10 cellular contexts compared by ENCODE assay signal in the genomic region with DNA sequence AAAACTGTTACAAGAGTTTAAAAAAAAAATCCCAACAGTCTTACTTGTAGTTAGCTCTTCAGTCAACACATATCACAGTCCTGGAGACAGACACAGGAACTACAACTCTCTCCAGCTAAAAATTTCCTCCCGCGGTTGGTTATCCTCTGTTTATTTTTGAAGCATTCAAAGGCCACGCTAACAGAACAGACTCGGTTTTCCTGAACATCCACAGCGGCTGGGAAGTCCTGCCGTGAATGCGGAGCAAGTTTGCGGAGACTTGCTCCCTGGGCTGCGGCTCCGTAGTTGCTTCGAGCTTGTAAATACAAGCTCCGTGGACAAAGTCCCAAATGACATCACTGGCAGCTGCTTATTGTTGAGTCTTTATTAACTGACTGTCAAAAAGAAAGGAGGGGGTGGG. TPM values are rescaled to one million over a fixed set of nuclear protein-coding genes. Genes with fewer than 3 reads are reported as not detected.
A peak's percentile ranks its signal among the peaks of the same experiment; 100 is the strongest.
DNase-seq lines count a peak whose midpoint lies in the region; ATAC-seq and TF ChIP-seq lines count a peak whose summit lies in the region.
"Had no signal": no experiment of that assay in that cellular context is flagged by ENCODE, and none has a peak within 500 bp of the region (broad histone marks: within the 10 kb centered on the region; RNA-seq: fewer than 3 reads in every experiment).

A gene (minus strand): TSS at position 292 of the 400 bp plus-strand sequence. CDS start 50,937 bp downstream, outside the sequence.

- no TSS peak for BruUV-seq in Calu3 (replicated peaks; lab: Mats Ljungman, UMichigan)

- no peaks in the 10 kb centered on the region for H3K9me3 ChIP-seq in right atrium auricular region

- ATAC-seq in activated CD8-positive, alpha-beta T cell treated with anti-CD3 and anti-CD28 coated beads for 36 hours: no peak
- no peak for ATAC-seq in GM21528 (IDR thresholded peaks at IDR 0.05; ENCODE audit: low FRiP score, unreplicated experiment)

- intact Hi-C loops in Calu3 (cut with micrococcal nuclease; ENCODE audit: unreplicated experiment): loop anchor here (2.0 to 10.0 kb wide), 3 partner anchors 214 to 893 kb away; a partner anchor contains a TSS
- intact Hi-C loops in activated CD8-positive, alpha-beta T cell treated with anti-CD3 and anti-CD28 coated beads for 36 hours (cut with micrococcal nuclease): no loop called here

- H3K36me3 ChIP-seq in right atrium auricular region: no peaks in the 10 kb centered on the region

- H3K9me3 Mint-ChIP-seq in Calu3 (ENCODE audit: low read depth, unreplicated experiment): no peaks in the 10 kb centered on the region
- no peaks in the 10 kb centered on the region for H3K9me3 Mint-ChIP-seq in progenitor cell of endocrine pancreas (ENCODE audit: low read depth)
- H3K9me3 Mint-ChIP-seq in activated CD8-positive, alpha-beta T cell treated with anti-CD3 and anti-CD28 coated beads for 36 hours: no peaks in the 10 kb centered on the region

- H3K4me1 Mint-ChIP-seq in Calu3 (ENCODE audit: low read depth, unreplicated experiment) (peaks cover 46% of the 10 kb centered on the region), progenitor cell of endocrine pancreas (ENCODE audit: low read depth) (peaks cover 20% of the 10 kb centered on the region)
- H3K4me1 Mint-ChIP-seq in activated CD8-positive, alpha-beta T cell treated with anti-CD3 and anti-CD28 coated beads for 36 hours (ENCODE audit: low read depth): no peaks in the 10 kb centered on the region
- H3K4me1 Mint-ChIP-seq: immature natural killer cell had no signal

- DNase-seq in Calu3: no peak
- peak in 37 of 56 donors; percentile 4 to 67 (median 26) for DNase-seq in amygdala (lab: John Stamatoyannopoulos, UW)
- peak; percentile 63 for DNase-seq in right atrium auricular region (ENCODE audit: low spot score)
- no peak for DNase-seq in progenitor cell of endocrine pancreas (ENCODE audit: low spot score, unreplicated experiment)
- no peak for DNase-seq in effector CD4-positive, alpha-beta T cell
- no peak for DNase-seq in activated CD8-positive, alpha-beta T cell treated with anti-CD3 and anti-CD28 coated beads for 36 hours
- DNase-seq in NCI-H2081 (lab: John Stamatoyannopoulos, UW): no peak
- DNase-seq: immature natural killer cell, T1000 had no signal

- H3K4me1 ChIP-seq in right atrium auricular region: peaks cover 0 to 22% of the 10 kb centered on the region in 2 donors

- CTCF ChIA-PET in Calu3 (lab: Charles Lee): interaction anchor here (0.6 to 2.4 kb wide), 4 partner anchors 73 to 917 kb away, joined by 5 to 8 read pairs (median 6); no protein-coding TSS in a partner anchor
- CTCF ChIA-PET in activated CD8-positive, alpha-beta T cell treated with anti-CD3 and anti-CD28 coated beads for 36 hours (lab: Charles Lee): no interaction called here

- peak within 1 kb of the TSS; percentile 10 for H3K27ac Mint-ChIP-seq in Calu3 (ENCODE audit: unreplicated experiment)
- H3K27ac Mint-ChIP-seq in progenitor cell of endocrine pancreas: peak within 1 kb of the TSS; percentile 29
- H3K27ac Mint-ChIP-seq in activated CD8-positive, alpha-beta T cell treated with anti-CD3 and anti-CD28 coated beads for 36 hours: no peak within 1 kb of the TSS
- H3K27ac Mint-ChIP-seq: immature natural killer cell had no signal

- H3K4me3 Mint-ChIP-seq in Calu3 (ENCODE audit: low read depth, unreplicated experiment): peak within 1 kb of the TSS; percentile 54
- peak within 1 kb of the TSS; percentile 63 for H3K4me3 Mint-ChIP-seq in progenitor cell of endocrine pancreas (ENCODE audit: low read depth)
- H3K4me3 Mint-ChIP-seq in activated CD8-positive, alpha-beta T cell treated with anti-CD3 and anti-CD28 coated beads for 36 hours: no peak within 1 kb of the TSS
- H3K4me3 Mint-ChIP-seq: immature natural killer cell had no signal

- peak within 1 kb of the TSS; percentile 56 to 78 for H3K27ac ChIP-seq in right atrium auricular region

- no peaks in the 10 kb centered on the region for H3K27me3 ChIP-seq in right atrium auricular region

- H3K27me3 Mint-ChIP-seq in Calu3 (ENCODE audit: unreplicated experiment) (no peaks in the 10 kb centered on the region), progenitor cell of endocrine pancreas (peaks cover 51% of the 10 kb centered on the region)
- peaks cover 14% of the 10 kb centered on the region for H3K27me3 Mint-ChIP-seq in activated CD8-positive, alpha-beta T cell treated with anti-CD3 and anti-CD28 coated beads for 36 hours

- POLR2A ChIA-PET in activated CD8-positive, alpha-beta T cell treated with anti-CD3 and anti-CD28 coated beads for 36 hours (lab: Charles Lee): no interaction called here

- H3K36me3 Mint-ChIP-seq in Calu3 (ENCODE audit: insufficient read depth, unreplicated experiment): peaks cover 4% of the 10 kb centered on the region
- no peaks in the 10 kb centered on the region for H3K36me3 Mint-ChIP-seq in progenitor cell of endocrine pancreas (ENCODE audit: insufficient read depth)
- no peaks in the 10 kb centered on the region for H3K36me3 Mint-ChIP-seq in activated CD8-positive, alpha-beta T cell treated with anti-CD3 and anti-CD28 coated beads for 36 hours (ENCODE audit: low read depth)
- H3K36me3 Mint-ChIP-seq: immature natural killer cell had no signal

- TF ChIP-seq CTCF in Calu3 (IDR thresholded peaks at IDR 0.05; ENCODE audit: unreplicated experiment) (no peak), right atrium auricular region (IDR thresholded peaks at IDR 0.05) (no peak), progenitor cell of endocrine pancreas (IDR thresholded peaks at IDR 0.05; ENCODE audit: unreplicated experiment) (peak; percentile 15)
- no peak for TF ChIP-seq CTCF in activated CD8-positive, alpha-beta T cell treated with anti-CD3 and anti-CD28 coated beads for 36 hours (IDR thresholded peaks at IDR 0.05)

- H3K4me3 ChIP-seq in right atrium auricular region: peak within 1 kb of the TSS; percentile 20 to 33

RNA-seq across cellular contexts. Expression of the gene that starts here (rescaled TPM):
- total RNA-seq in Calu3 (2022): 1.2 and 2.2 TPM in 2 replicates
- 1 to 10 TPM; 3.6 to 5.4 TPM for total RNA-seq in right atrium auricular region
- 1.2 and 1.7 TPM in 2 replicates for total RNA-seq in progenitor cell of endocrine pancreas
- total RNA-seq in activated CD8-positive, alpha-beta T cell treated with anti-CD3 and anti-CD28 coated beads for 36 hours: not detected

Comparison
In these comparisons a context has a peak if more than half of its experiments do, and no peak if none do; other contexts are left out.
1. DNase-seq: peak in amygdala (37 of 56) and right atrium auricular region (single experiment); none in Calu3 (single experiment), progenitor cell of endocrine pancreas (single experiment), effector CD4-positive, alpha-beta T cell (single experiment), activated CD8-positive, alpha-beta T cell treated with anti-CD3 and anti-CD28 coated beads for 36 hours (single experiment) and NCI-H2081 (0 of 2).